Comparison of ENCODE assay signal across 21 cellular contexts in the genomic region with DNA sequence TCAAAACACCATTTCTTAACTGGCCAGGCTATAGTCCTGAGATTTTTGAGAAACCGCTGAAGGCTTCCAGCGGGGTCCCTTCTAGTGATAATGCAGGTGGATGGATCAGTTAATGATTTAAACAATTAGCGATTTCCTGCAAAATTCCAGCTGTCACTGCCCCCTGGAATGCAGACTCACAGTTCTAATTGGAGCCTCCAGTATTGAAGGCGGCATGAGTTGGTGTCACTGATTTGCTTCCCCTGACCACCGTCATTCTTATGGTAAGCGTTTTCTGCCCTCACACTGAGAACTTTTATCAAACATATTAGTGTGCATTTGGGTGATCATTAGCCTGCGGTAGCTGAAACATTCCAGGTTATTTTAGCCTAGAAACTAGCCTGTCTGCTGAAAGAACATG.
"Had no signal": no experiment of that assay in that cellular context is flagged by ENCODE, and none has a peak within 500 bp of the region (broad histone marks: within the 10 kb centered on the region; RNA-seq: fewer than 3 reads in every experiment).

No MANE protein-coding gene starts in this region.

- H3K27me3 ChIP-seq: colonic mucosa, foreskin keratinocyte, hepatocyte, ovary, right lobe of liver, tibial artery, upper lobe of left lung, vagina had no signal

- H3K36me3 ChIP-seq: colonic mucosa, ovary, right lobe of liver, tibial artery, upper lobe of left lung, vagina had no signal

- DNase-seq: colonic mucosa; dermis blood vessel endothelial cell; erythroblast; foreskin keratinocyte; head of caudate nucleus; immature natural killer cell; kidney; left colon; mucosa of descending colon; natural killer cell; ovary; retina; right lobe of liver; stimulated activated CD4-positive, alpha-beta T cell treated with anti-CD3 and anti-CD28 coated beads, Interleukin-4, amount 100 ng/mL, for 1 hour; stimulated activated CD8-positive, alpha-beta memory T cell treated with anti-CD3 and anti-CD28 coated beads, Interleukin-4, amount 100 ng/mL, for 48 hours; tibial artery; upper lobe of left lung had no signal

- H3K4me1 ChIP-seq: colonic mucosa, foreskin keratinocyte, right lobe of liver, tibial artery, upper lobe of left lung, vagina had no signal

- H3K4me3 ChIP-seq: colonic mucosa, hepatocyte, mucosa of descending colon, ovary, right lobe of liver, tibial artery, upper lobe of left lung, vagina had no signal

- ATAC-seq: foreskin keratinocyte; left colon; mucosa of descending colon; natural killer cell; right lobe of liver; stimulated activated effector memory CD8-positive, alpha-beta T cell treated with anti-CD3 and anti-CD28 coated beads, Interleukin-12 subunit alpha, Interleukin-12 subunit beta, amount 100 ng/mL, for 72 hours had no signal

- FAIRE-seq: endothelial cell of umbilical vein, kidney had no signal

- H3K27ac ChIP-seq: colonic mucosa, foreskin keratinocyte, hepatocyte, ovary, right lobe of liver, tibial artery, upper lobe of left lung, vagina had no signal

- H3K9me3 ChIP-seq: colonic mucosa, mucosa of descending colon, ovary, right lobe of liver, tibial artery, upper lobe of left lung, vagina had no signal
